Comparison of ENCODE assay signal across 1 cellular context in the genomic region with DNA sequence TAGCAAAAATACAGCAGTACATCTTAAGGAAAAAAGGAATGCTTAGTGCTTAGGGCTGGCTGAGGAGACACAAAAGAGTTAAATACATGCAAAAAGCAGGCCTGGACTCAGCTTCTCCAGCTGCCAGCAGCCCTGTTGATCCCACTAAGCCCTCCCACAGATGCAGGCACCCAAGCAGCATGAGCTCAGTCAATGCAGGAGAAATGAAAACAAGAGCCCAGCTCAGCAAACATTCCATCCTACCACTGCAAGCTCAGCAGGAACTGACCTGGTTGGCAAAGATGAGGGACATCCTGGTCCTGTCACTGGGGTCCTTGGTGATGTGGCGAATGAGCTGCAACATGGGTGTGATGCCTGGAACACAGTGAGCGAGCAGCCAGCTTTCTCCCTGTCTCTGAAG.
TF ChIP-seq lines count a peak whose summit lies in the region.

No MANE protein-coding gene starts in this region.

TF ChIP-seq in GM12878, 131 proteins besides CTCF, POLR2A, EP300 and RAD21:
- TF ChIP-seq NFYA (IDR thresholded peaks at IDR 0.05; ENCODE audit: borderline replicate concordance, low read depth, low read length) (no peak), CHD4 (IDR thresholded peaks at IDR 0.05) (no peak), SUPT20H (IDR thresholded peaks at IDR 0.05; ENCODE audit: borderline replicate concordance, control insufficient read depth, low read depth, low read length) (no peak), IKZF1 (conservative IDR thresholded peaks at IDR 0.05) (no peak), IRF4 (IDR thresholded peaks at IDR 0.05; ENCODE audit: low read depth, low read length) (no peak), RELA (IDR thresholded peaks at IDR 0.05; ENCODE audit: borderline replicate concordance, partially characterized antibody) (no peak), NR2C2 (IDR thresholded peaks at IDR 0.05; ENCODE audit: borderline replicate concordance, control insufficient read depth, insufficient read length, low read depth) (no peak), LARP7 (IDR thresholded peaks at IDR 0.05) (no peak), BRCA1 (IDR thresholded peaks at IDR 0.05; ENCODE audit: low read depth, low read length) (no peak), STAT3 (IDR thresholded peaks at IDR 0.05; ENCODE audit: low read depth, low read length) (no peak), NRF1 (conservative IDR thresholded peaks at IDR 0.05; ENCODE audit: low read depth, low read length) (no peak)
- TF ChIP-seq, protein P1, sequence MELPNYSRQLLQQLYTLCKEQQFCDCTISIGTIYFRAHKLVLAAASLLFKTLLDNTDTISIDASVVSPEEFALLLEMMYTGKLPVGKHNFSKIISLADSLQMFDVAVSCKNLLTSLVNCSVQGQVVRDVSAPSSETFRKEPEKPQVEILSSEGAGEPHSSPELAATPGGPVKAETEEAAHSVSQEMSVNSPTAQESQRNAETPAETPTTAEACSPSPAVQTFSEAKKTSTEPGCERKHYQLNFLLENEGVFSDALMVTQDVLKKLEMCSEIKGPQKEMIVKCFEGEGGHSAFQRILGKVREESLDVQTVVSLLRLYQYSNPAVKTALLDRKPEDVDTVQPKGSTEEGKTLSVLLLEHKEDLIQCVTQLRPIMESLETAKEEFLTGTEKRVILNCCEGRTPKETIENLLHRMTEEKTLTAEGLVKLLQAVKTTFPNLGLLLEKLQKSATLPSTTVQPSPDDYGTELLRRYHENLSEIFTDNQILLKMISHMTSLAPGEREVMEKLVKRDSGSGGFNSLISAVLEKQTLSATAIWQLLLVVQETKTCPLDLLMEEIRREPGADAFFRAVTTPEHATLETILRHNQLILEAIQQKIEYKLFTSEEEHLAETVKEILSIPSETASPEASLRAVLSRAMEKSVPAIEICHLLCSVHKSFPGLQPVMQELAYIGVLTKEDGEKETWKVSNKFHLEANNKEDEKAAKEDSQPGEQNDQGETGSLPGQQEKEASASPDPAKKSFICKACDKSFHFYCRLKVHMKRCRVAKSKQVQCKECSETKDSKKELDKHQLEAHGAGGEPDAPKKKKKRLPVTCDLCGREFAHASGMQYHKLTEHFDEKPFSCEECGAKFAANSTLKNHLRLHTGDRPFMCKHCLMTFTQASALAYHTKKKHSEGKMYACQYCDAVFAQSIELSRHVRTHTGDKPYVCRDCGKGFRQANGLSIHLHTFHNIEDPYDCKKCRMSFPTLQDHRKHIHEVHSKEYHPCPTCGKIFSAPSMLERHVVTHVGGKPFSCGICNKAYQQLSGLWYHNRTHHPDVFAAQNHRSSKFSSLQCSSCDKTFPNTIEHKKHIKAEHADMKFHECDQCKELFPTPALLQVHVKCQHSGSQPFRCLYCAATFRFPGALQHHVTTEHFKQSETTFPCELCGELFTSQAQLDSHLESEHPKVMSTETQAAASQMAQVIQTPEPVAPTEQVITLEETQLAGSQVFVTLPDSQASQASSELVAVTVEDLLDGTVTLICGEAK (IDR thresholded peaks at IDR 0.05; ENCODE audit: borderline replicate concordance) = no peak
- TF ChIP-seq, protein P2, sequence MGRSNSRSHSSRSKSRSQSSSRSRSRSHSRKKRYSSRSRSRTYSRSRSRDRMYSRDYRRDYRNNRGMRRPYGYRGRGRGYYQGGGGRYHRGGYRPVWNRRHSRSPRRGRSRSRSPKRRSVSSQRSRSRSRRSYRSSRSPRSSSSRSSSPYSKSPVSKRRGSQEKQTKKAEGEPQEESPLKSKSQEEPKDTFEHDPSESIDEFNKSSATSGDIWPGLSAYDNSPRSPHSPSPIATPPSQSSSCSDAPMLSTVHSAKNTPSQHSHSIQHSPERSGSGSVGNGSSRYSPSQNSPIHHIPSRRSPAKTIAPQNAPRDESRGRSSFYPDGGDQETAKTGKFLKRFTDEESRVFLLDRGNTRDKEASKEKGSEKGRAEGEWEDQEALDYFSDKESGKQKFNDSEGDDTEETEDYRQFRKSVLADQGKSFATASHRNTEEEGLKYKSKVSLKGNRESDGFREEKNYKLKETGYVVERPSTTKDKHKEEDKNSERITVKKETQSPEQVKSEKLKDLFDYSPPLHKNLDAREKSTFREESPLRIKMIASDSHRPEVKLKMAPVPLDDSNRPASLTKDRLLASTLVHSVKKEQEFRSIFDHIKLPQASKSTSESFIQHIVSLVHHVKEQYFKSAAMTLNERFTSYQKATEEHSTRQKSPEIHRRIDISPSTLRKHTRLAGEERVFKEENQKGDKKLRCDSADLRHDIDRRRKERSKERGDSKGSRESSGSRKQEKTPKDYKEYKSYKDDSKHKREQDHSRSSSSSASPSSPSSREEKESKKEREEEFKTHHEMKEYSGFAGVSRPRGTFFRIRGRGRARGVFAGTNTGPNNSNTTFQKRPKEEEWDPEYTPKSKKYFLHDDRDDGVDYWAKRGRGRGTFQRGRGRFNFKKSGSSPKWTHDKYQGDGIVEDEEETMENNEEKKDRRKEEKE (IDR thresholded peaks at IDR 0.05) = no peak
